ENCODE assay signal across 1 cellular context in the genomic region with DNA sequence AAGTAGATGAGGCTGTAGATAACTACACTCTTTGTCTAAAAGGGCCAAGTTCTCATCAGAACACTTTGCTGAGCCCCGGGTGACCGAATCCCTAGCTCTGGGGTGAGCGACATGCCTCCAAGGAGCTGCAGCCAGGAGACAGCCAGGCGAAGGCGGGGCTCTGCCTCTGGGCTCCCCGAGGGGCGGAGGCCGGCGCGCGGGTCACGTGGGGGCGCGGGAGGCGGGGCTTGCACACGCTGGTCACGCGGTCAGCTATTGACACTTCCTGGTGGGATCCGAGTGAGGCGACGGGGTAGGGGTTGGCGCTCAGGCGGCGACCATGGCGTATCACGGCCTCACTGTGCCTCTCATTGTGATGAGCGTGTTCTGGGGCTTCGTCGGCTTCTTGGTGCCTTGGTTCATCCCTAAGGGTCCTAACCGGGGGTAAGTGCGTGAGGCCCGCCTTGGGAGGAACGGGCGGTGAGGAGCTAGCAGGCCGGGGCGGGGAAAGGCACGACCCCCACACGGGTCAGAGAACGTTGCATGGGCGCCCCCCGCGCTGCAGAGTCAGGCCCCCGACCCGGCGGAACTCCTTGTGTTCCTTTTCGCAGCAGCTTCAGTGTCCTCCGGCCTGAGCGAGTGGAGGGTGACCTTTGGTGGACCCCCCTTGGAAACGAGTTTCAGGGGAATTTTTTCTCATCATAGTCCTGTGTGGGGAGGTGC.
TF ChIP-seq lines count a peak whose summit lies in the region.

ATP6V0E1 (plus strand) TSS at position 230 of the 702 bp plus-strand sequence; CDS start at position 320, 90 bp downstream.

TF ChIP-seq in WTC11, 78 proteins besides CTCF, POLR2A, EP300 and RAD21 (continued from another document):
- no peak for TF ChIP-seq ATF6 (CRISPR knock-in tag; IDR thresholded peaks at IDR 0.05)
- no peak for TF ChIP-seq NFE2L1 (CRISPR knock-in tag; IDR thresholded peaks at IDR 0.05)
- no peak for TF ChIP-seq TCF7 (CRISPR knock-in tag; IDR thresholded peaks at IDR 0.05; ENCODE audit: low read depth)
- TF ChIP-seq USF2 (CRISPR knock-in tag; IDR thresholded peaks at IDR 0.05), result peak; percentile 99
